Comparison of ENCODE assay signal across 11 cellular contexts in genomic region chr10:125448596-125448995, GRCh38.
DNase-seq lines count a peak whose midpoint lies in the region; ATAC-seq and TF ChIP-seq lines count a peak whose summit lies in the region.
"Had no signal": no experiment of that assay in that cellular context is flagged by ENCODE, and none has a peak within 500 bp of the region (broad histone marks: within the 10 kb centered on the region; RNA-seq: fewer than 3 reads in every experiment).

No MANE protein-coding gene starts in this region.

- H3K27ac Mint-ChIP-seq in activated CD4-positive, alpha-beta T cell treated with anti-CD3 and anti-CD28 coated beads for 36 hours = no peak overlapping the region
- no peak overlapping the region for H3K27ac Mint-ChIP-seq in progenitor cell of endocrine pancreas
- H3K27ac Mint-ChIP-seq: nephron had no signal

- H3K4me3 Mint-ChIP-seq in activated CD4-positive, alpha-beta T cell treated with anti-CD3 and anti-CD28 coated beads for 36 hours = no peak overlapping the region
- H3K4me3 Mint-ChIP-seq in progenitor cell of endocrine pancreas (ENCODE audit: low read depth) = no peak overlapping the region
- H3K4me3 Mint-ChIP-seq: nephron had no signal

- no peaks in the 10 kb centered on the region for H3K27me3 Mint-ChIP-seq in activated CD4-positive, alpha-beta T cell treated with anti-CD3 and anti-CD28 coated beads for 36 hours
- H3K27me3 Mint-ChIP-seq in progenitor cell of endocrine pancreas = peaks cover 33% of the 10 kb centered on the region

- intact Hi-C loops in activated CD4-positive, alpha-beta T cell treated with anti-CD3 and anti-CD28 coated beads for 36 hours (cut with DNase I, micrococcal nuclease) = no loop called here

- no peaks in the 10 kb centered on the region for H3K4me1 Mint-ChIP-seq in activated CD4-positive, alpha-beta T cell treated with anti-CD3 and anti-CD28 coated beads for 36 hours
- no peaks in the 10 kb centered on the region for H3K4me1 Mint-ChIP-seq in progenitor cell of endocrine pancreas (ENCODE audit: low read depth)
- H3K4me1 Mint-ChIP-seq: nephron had no signal

- no peak for ATAC-seq in activated CD4-positive, alpha-beta T cell treated with anti-CD3 and anti-CD28 coated beads for 36 hours
- ATAC-seq in GM18867 (IDR thresholded peaks at IDR 0.05; ENCODE audit: unreplicated experiment) = no peak

- no peaks in the 10 kb centered on the region for H3K9me3 Mint-ChIP-seq in activated CD4-positive, alpha-beta T cell treated with anti-CD3 and anti-CD28 coated beads for 36 hours (ENCODE audit: low read depth)
- H3K9me3 Mint-ChIP-seq in progenitor cell of endocrine pancreas (ENCODE audit: low read depth) = no peaks in the 10 kb centered on the region
- H3K9me3 Mint-ChIP-seq: nephron had no signal

- peak; percentile 39 for DNase-seq in activated CD4-positive, alpha-beta T cell treated with anti-CD3 and anti-CD28 coated beads for 36 hours
- no peak for DNase-seq in activated CD4-positive, alpha-beta T cell treated with anti-CD3 and anti-CD28 coated beads for 4 hours
- DNase-seq in LHCN-M2 (ENCODE audit: low read depth) = peak; percentile 2
- DNase-seq in cerebellar cortex (ENCODE audit: low spot score) = peak; percentile 18
- DNase-seq in progenitor cell of endocrine pancreas (ENCODE audit: low spot score, unreplicated experiment) = no peak
- no peak for DNase-seq in epidermal melanocyte (ENCODE audit: insufficient read length, low spot score)
- no peak for DNase-seq in NCI-H1436 (lab: John Stamatoyannopoulos, UW)
- DNase-seq: cerebellar nuclear complex, substantia nigra had no signal

- CTCF ChIA-PET in activated CD4-positive, alpha-beta T cell treated with anti-CD3 and anti-CD28 coated beads for 36 hours (lab: Charles Lee) = interaction anchor here (0.6 kb wide), 1 partner anchor 15 kb away, joined by 4 read pairs; no protein-coding TSS in a partner anchor

- POLR2A ChIA-PET in activated CD4-positive, alpha-beta T cell treated with anti-CD3 and anti-CD28 coated beads for 36 hours (lab: Charles Lee) = no interaction called here

- no peaks in the 10 kb centered on the region for H3K36me3 Mint-ChIP-seq in activated CD4-positive, alpha-beta T cell treated with anti-CD3 and anti-CD28 coated beads for 36 hours (ENCODE audit: low read depth)
- H3K36me3 Mint-ChIP-seq in progenitor cell of endocrine pancreas (ENCODE audit: insufficient read depth) = no peaks in the 10 kb centered on the region

- TF ChIP-seq CTCF in progenitor cell of endocrine pancreas (IDR thresholded peaks at IDR 0.05; ENCODE audit: unreplicated experiment) = peak; percentile 52

Comparison
In these comparisons a context has a peak if more than half of its experiments do, and no peak if none do; other contexts are left out.
1. DNase-seq: peak in activated CD4-positive, alpha-beta T cell treated with anti-CD3 and anti-CD28 coated beads for 36 hours (single experiment), LHCN-M2 (single experiment) and cerebellar cortex (single experiment); none in activated CD4-positive, alpha-beta T cell treated with anti-CD3 and anti-CD28 coated beads for 4 hours (0 of 2), progenitor cell of endocrine pancreas (single experiment), epidermal melanocyte (single experiment) and NCI-H1436 (single experiment).